Comparison of ENCODE assay signal across 28 cellular contexts in genomic region chr5:83777856-83778255, GRCh38.
"Had no signal": no experiment of that assay in that cellular context is flagged by ENCODE, and none has a peak within 500 bp of the region (broad histone marks: within the 10 kb centered on the region; RNA-seq: fewer than 3 reads in every experiment).

No MANE protein-coding gene starts in this region.

- DNase-seq: activated CD4-positive, alpha-beta memory T cell treated with anti-CD3 and anti-CD28 coated beads for 36 hours; activated CD4-positive, alpha-beta T cell treated with anti-CD3 and anti-CD28 coated beads, Interleukin-2, amount 10 ng/mL, durations not matched to agents 24 days and 14 days; activated CD8-positive, alpha-beta memory T cell treated with anti-CD3 and anti-CD28 coated beads, Interleukin-2, amount 50 U/mL, for 4 hours; activated effector memory CD4-positive, alpha-beta T cell treated with anti-CD3 and anti-CD28 coated beads, Interleukin-2, amount 50 U/mL, for 16 hours; activated naive CD4-positive, alpha-beta T cell treated with anti-CD3 and anti-CD28 coated beads for 36 hours; activated naive CD8-positive, alpha-beta T cell treated with anti-CD3 and anti-CD28 coated beads for 36 hours; activated T-cell treated with anti-CD3 and anti-CD28 coated beads, Interleukin-2, amount 50 U/mL, for 1 hour; adrenal gland; aorta; effector CD8-positive, alpha-beta T cell; heart left ventricle; hypothalamus; immature natural killer cell; left lung; lower lobe of right lung; mesendoderm; natural killer cell; occipital lobe; right cardiac atrium; spleen; stimulated activated naive CD4-positive, alpha-beta T cell; T-helper 1 cell had no signal

- H3K27me3 ChIP-seq: adrenal gland, breast epithelium, heart left ventricle, left lung, spleen, tibial nerve had no signal

- ATAC-seq: heart left ventricle, left lung, lower lobe of right lung, natural killer cell, right cardiac atrium had no signal

- H3K36me3 ChIP-seq: adrenal gland, breast epithelium, heart left ventricle, left lung, lower lobe of right lung, neural progenitor cell, spleen, tibial nerve had no signal

- FAIRE-seq: colon, endometrium had no signal

- H3K27ac ChIP-seq: adrenal gland, breast epithelium, heart left ventricle, left lung, lower lobe of right lung, neural progenitor cell, spleen, tibial nerve, VCaP had no signal

- H3K4me3 ChIP-seq: adrenal gland, breast epithelium, heart left ventricle, left lung, lower lobe of right lung, neural progenitor cell, spleen, tibial nerve had no signal
